Comparison of ENCODE assay signal across 8 cellular contexts in genomic region chr2:27212626-27213471, GRCh38. TPM values are rescaled to one million over a fixed set of nuclear protein-coding genes. Genes with fewer than 3 reads are reported as not detected.
DNase-seq lines count a peak whose midpoint lies in the region; ATAC-seq and TF ChIP-seq lines count a peak whose summit lies in the region.

No MANE protein-coding gene starts in this region.

- peak overlapping the region; percentile 96 for H3K27ac Mint-ChIP-seq in activated CD4-positive, alpha-beta memory T cell treated with anti-CD3 and anti-CD28 coated beads, Interleukin-2, amount 10 ng/mL, durations not matched to agents 7 days and 5 days

- H3K9me3 ChIP-seq in neuron (ENCODE audit: low read length): no peaks in the 10 kb centered on the region

- no peaks in the 10 kb centered on the region for H3K9me3 Mint-ChIP-seq in activated CD4-positive, alpha-beta memory T cell treated with anti-CD3 and anti-CD28 coated beads, Interleukin-2, amount 10 ng/mL, durations not matched to agents 7 days and 5 days

- H3K36me3 Mint-ChIP-seq in activated CD4-positive, alpha-beta memory T cell treated with anti-CD3 and anti-CD28 coated beads, Interleukin-2, amount 10 ng/mL, durations not matched to agents 7 days and 5 days (ENCODE audit: low read depth): peaks cover 35% of the 10 kb centered on the region

- no peaks in the 10 kb centered on the region for H3K27me3 ChIP-seq in neuron (ENCODE audit: insufficient read depth, low read length)

- peak; percentile 7 for ATAC-seq in GM21619 (IDR thresholded peaks at IDR 0.05; ENCODE audit: unreplicated experiment)
- ATAC-seq in GM21381 (IDR thresholded peaks at IDR 0.05; ENCODE audit: unreplicated experiment): no peak

- H3K4me1 ChIP-seq in neuron (ENCODE audit: insufficient read depth, low read length): peaks cover 11% of the 10 kb centered on the region

- H3K4me1 Mint-ChIP-seq in activated CD4-positive, alpha-beta memory T cell treated with anti-CD3 and anti-CD28 coated beads, Interleukin-2, amount 10 ng/mL, durations not matched to agents 7 days and 5 days: peaks cover 54% of the 10 kb centered on the region

- peak overlapping the region; percentile 89 for H3K4me3 ChIP-seq in neuron (ENCODE audit: low read length)

- H3K4me3 Mint-ChIP-seq in activated CD4-positive, alpha-beta memory T cell treated with anti-CD3 and anti-CD28 coated beads, Interleukin-2, amount 10 ng/mL, durations not matched to agents 7 days and 5 days: peak overlapping the region; percentile 96

- DNase-seq in EL (peak; percentile 8), NCI-H1694 treated with DMSO at 0.1 percent for 48 hours (lab: John Stamatoyannopoulos, UW) (peak; percentile 49), fibroblast of gingiva (ENCODE audit: low read depth) (peak; percentile 79), HEK293T (ENCODE audit: extremely low spot score) (no peak)
- peak; percentile 59 for DNase-seq in activated CD4-positive, alpha-beta memory T cell treated with anti-CD3 and anti-CD28 coated beads, Interleukin-2, amount 10 ng/mL, durations not matched to agents 7 days and 5 days

- CTCF ChIA-PET in activated CD4-positive, alpha-beta memory T cell treated with anti-CD3 and anti-CD28 coated beads, Interleukin-2, amount 10 ng/mL, durations not matched to agents 7 days and 5 days (lab: Charles Lee): interaction anchor here (1.2 to 2.3 kb wide), 4 partner anchors 67 to 125 kb away, joined by 3 to 7 read pairs (median 4); partner anchors contain the start of gene KHK
- CTCF ChIA-PET in HEK293T (lab: Yijun Ruan, JAX): interaction anchor here (0.6 to 1.4 kb wide), 3 partner anchors 13 to 90 kb away, joined by 3 to 4 read pairs (median 3); no protein-coding TSS in a partner anchor

- POLR2A ChIA-PET in activated CD4-positive, alpha-beta memory T cell treated with anti-CD3 and anti-CD28 coated beads, Interleukin-2, amount 10 ng/mL, durations not matched to agents 7 days and 5 days (lab: Charles Lee): interaction anchor here (0.7 to 3.2 kb wide), 13 partner anchors 8 to 180 kb away, joined by 3 to 17 read pairs (median 4); partner anchors contain the start of genes ABHD1, AGBL5, MPV17 and OST4
- POLR2A ChIA-PET in HEK293T (lab: Yijun Ruan, JAX): interaction anchor here (1.0 to 1.5 kb wide), 5 partner anchors 20 to 144 kb away, joined by 3 to 4 read pairs (median 3); partner anchors contain the start of genes GTF3C2 and KHK

- H2AFZ ChIP-seq in neuron (ENCODE audit: low read depth, low read length): peak overlapping the region; percentile 79

- H3K27me3 Mint-ChIP-seq in activated CD4-positive, alpha-beta memory T cell treated with anti-CD3 and anti-CD28 coated beads, Interleukin-2, amount 10 ng/mL, durations not matched to agents 7 days and 5 days: no peaks in the 10 kb centered on the region

- H3K36me3 ChIP-seq in neuron (ENCODE audit: insufficient read depth, low read length): peaks cover 37% of the 10 kb centered on the region

TF ChIP-seq in HEK293T, 16 proteins besides CTCF, POLR2A, EP300 and RAD21:
- TF ChIP-seq ARNT (IDR thresholded peaks at IDR 0.05): no peak

RNA-seq across cellular contexts. Expression of gene SLC5A6, which starts 0.8 kb away (rescaled TPM):
- total RNA-seq in activated CD4-positive, alpha-beta memory T cell treated with anti-CD3 and anti-CD28 coated beads, Interleukin-2, amount 10 ng/mL, durations not matched to agents 7 days and 5 days: 10 to 100 TPM; 20.8 to 23.6 TPM

RNA-seq across cellular contexts. Expression of gene ATRAID, which starts 1.0 kb away (rescaled TPM):
- total RNA-seq in activated CD4-positive, alpha-beta memory T cell treated with anti-CD3 and anti-CD28 coated beads, Interleukin-2, amount 10 ng/mL, durations not matched to agents 7 days and 5 days: 10 to 100 TPM; 94.9 to 97.8 TPM

RNA-seq across cellular contexts. Expression of gene CAD, which starts 4.3 kb away (rescaled TPM):
- 10 to 100 TPM; 39.7 TPM for total RNA-seq in activated CD4-positive, alpha-beta memory T cell treated with anti-CD3 and anti-CD28 coated beads, Interleukin-2, amount 10 ng/mL, durations not matched to agents 7 days and 5 days

RNA-seq across cellular contexts. Expression of gene SLC30A3, which starts 50.0 kb away (rescaled TPM):
- total RNA-seq in activated CD4-positive, alpha-beta memory T cell treated with anti-CD3 and anti-CD28 coated beads, Interleukin-2, amount 10 ng/mL, durations not matched to agents 7 days and 5 days: under 1 TPM; 0.45 TPM
